In genomic region chr2:39373403-39373802, GRCh38 we compare ENCODE assay signal across 39 cellular contexts.
"Had no signal": no experiment of that assay in that cellular context is flagged by ENCODE, and none has a peak within 500 bp of the region (broad histone marks: within the 10 kb centered on the region; RNA-seq: fewer than 3 reads in every experiment).

No MANE protein-coding gene starts in this region.

- DNase-seq: activated effector memory CD4-positive, alpha-beta T cell treated with anti-CD3 and anti-CD28 coated beads, Interleukin-2, amount 50 U/mL, for 16 hours; activated effector memory CD4-positive, alpha-beta T cell treated with Interleukin-2 at 50 U/mL for 16 hours; activated gamma-delta T cell; activated gamma-delta T cell treated with Interleukin-2 at 50 U/mL for 16 hours; activated naive CD4-positive, alpha-beta T cell; activated naive CD4-positive, alpha-beta T cell treated with anti-CD3 and anti-CD28 coated beads for 36 hours; activated naive CD4-positive, alpha-beta T cell treated with anti-CD3 and anti-CD28 coated beads, Interleukin-2, amount 10 ng/mL, durations not matched to agents 7 days and 5 days; activated naive CD4-positive, alpha-beta T cell treated with anti-CD3 and anti-CD28 coated beads, Interleukin-2, amount 50 U/mL, for 16 hours; activated naive CD4-positive, alpha-beta T cell treated with Interleukin-2 at 50 U/mL for 16 hours; activated naive CD8-positive, alpha-beta T cell treated with anti-CD3 and anti-CD28 coated beads for 36 hours; activated naive CD8-positive, alpha-beta T cell treated with anti-CD3 and anti-CD28 coated beads, Interleukin-2, amount 10 ng/mL, durations not matched to agents 7 days and 5 days; activated naive CD8-positive, alpha-beta T cell treated with anti-CD3 and anti-CD28 coated beads, Interleukin-2, amount 50 U/mL, for 24 hours; activated T-cell treated with anti-CD3 and anti-CD28 coated beads, Interleukin-2, amount 50 U/mL, for 1 hour; activated T-cell treated with anti-CD3 and anti-CD28 coated beads, Interleukin-2, amount 50 U/mL, for 24 hours; activated T-cell treated with anti-CD3 and anti-CD28 coated beads, Interleukin-2, amount 50 U/mL, for 4 hours; activated T-cell treated with anti-CD3 and anti-CD28 coated beads, Interleukin-2, amount 50 U/mL, for 48 hours; activated T-cell treated with anti-CD3 and anti-CD28 coated beads, Interleukin-2, amount 50 U/mL, for 72 hours; adrenal gland; amniotic stem cell; amygdala; anterior cingulate cortex; aorta; body of pancreas; brain microvascular endothelial cell; caudate nucleus; central memory CD4-positive, alpha-beta T cell; cerebellar nuclear complex had no signal

- FAIRE-seq: astrocyte, bronchial epithelial cell had no signal

- H3K9me3 Mint-ChIP-seq: activated naive CD4-positive, alpha-beta T cell treated with anti-CD3 and anti-CD28 coated beads, Interleukin-2, amount 50 U/mL, for 24 hours had no signal

- H3K27me3 ChIP-seq: adrenal gland, ascending aorta, body of pancreas, brain microvascular endothelial cell, cardiac muscle cell had no signal

- H3K4me3 ChIP-seq: adrenal gland, ascending aorta, body of pancreas, cardiac muscle cell had no signal

- H3K27ac Mint-ChIP-seq: activated naive CD4-positive, alpha-beta T cell treated with anti-CD3 and anti-CD28 coated beads for 36 hours; activated naive CD4-positive, alpha-beta T cell treated with anti-CD3 and anti-CD28 coated beads, Interleukin-2, amount 10 ng/mL, durations not matched to agents 7 days and 5 days; activated naive CD4-positive, alpha-beta T cell treated with anti-CD3 and anti-CD28 coated beads, Interleukin-2, amount 50 U/mL, for 24 hours; activated naive CD4-positive, alpha-beta T cell treated with anti-CD3 and anti-CD28 coated beads, Interleukin-2, amount 50 U/mL, for 72 hours; activated naive CD8-positive, alpha-beta T cell; activated naive CD8-positive, alpha-beta T cell treated with anti-CD3 and anti-CD28 coated beads for 36 hours; activated naive CD8-positive, alpha-beta T cell treated with anti-CD3 and anti-CD28 coated beads, Interleukin-2, amount 10 ng/mL, durations not matched to agents 7 days and 5 days; activated naive CD8-positive, alpha-beta T cell treated with anti-CD3 and anti-CD28 coated beads, Interleukin-2, amount 50 U/mL, for 24 hours; activated T-cell treated with anti-CD3 and anti-CD28 coated beads, Interleukin-2, amount 50 U/mL, for 24 hours; activated T-cell treated with anti-CD3 and anti-CD28 coated beads, Interleukin-2, amount 50 U/mL, for 72 hours; activated T-helper 1 cell treated with anti-CD3 and anti-CD28 coated beads, Interleukin-12 subunit alpha, Interleukin-12 subunit beta, Interleukin-2, Interleukin-4 antibody, amounts not matched to agents 30 ng/mL and 10 ng/mL and 1 ng/mL, durations not matched to agents 14 hours and 24 hours and 36 hours; activated T-helper 17 cell treated with anti-CD3 and anti-CD28 coated beads, Interleukin-2, amount 50 U/mL, for 72 hours; activated T-helper 2 cell treated with anti-CD3 and anti-CD28 coated beads, Interferon-gamma antibody, Interleukin-2, Interleukin-4, amounts not matched to agents 10 μg/mL and 5 μg/mL and 100 μg/mL, durations not matched to agents 14 hours and 24 hours and 36 hours; brain had no signal

- ATAC-seq: activated naive CD4-positive, alpha-beta T cell treated with anti-CD3 and anti-CD28 coated beads, Interleukin-2, amount 50 U/mL, for 72 hours; activated naive CD8-positive, alpha-beta T cell treated with anti-CD3 and anti-CD28 coated beads, Interleukin-2, amount 50 U/mL, for 24 hours; activated T-cell treated with anti-CD3 and anti-CD28 coated beads, Interleukin-2, amount 50 U/mL, for 4 hours; activated T-cell treated with anti-CD3 and anti-CD28 coated beads, Interleukin-2, amount 50 U/mL, for 72 hours; activated T-helper 17 cell treated with anti-CD3 and anti-CD28 coated beads, Interleukin-2, amount 50 U/mL, for 72 hours; body of pancreas had no signal

- H3K4me1 ChIP-seq: body of pancreas had no signal

- H3K4me3 Mint-ChIP-seq: activated naive CD4-positive, alpha-beta T cell treated with anti-CD3 and anti-CD28 coated beads for 36 hours; activated naive CD4-positive, alpha-beta T cell treated with anti-CD3 and anti-CD28 coated beads, Interleukin-2, amount 10 ng/mL, durations not matched to agents 7 days and 5 days; activated naive CD4-positive, alpha-beta T cell treated with anti-CD3 and anti-CD28 coated beads, Interleukin-2, amount 50 U/mL, for 24 hours; activated naive CD8-positive, alpha-beta T cell; activated naive CD8-positive, alpha-beta T cell treated with anti-CD3 and anti-CD28 coated beads for 36 hours; activated naive CD8-positive, alpha-beta T cell treated with anti-CD3 and anti-CD28 coated beads, Interleukin-2, amount 10 ng/mL, durations not matched to agents 7 days and 5 days; activated naive CD8-positive, alpha-beta T cell treated with anti-CD3 and anti-CD28 coated beads, Interleukin-2, amount 50 U/mL, for 24 hours; activated T-cell treated with anti-CD3 and anti-CD28 coated beads, Interleukin-2, amount 50 U/mL, for 24 hours; activated T-cell treated with anti-CD3 and anti-CD28 coated beads, Interleukin-2, amount 50 U/mL, for 4 hours; activated T-cell treated with anti-CD3 and anti-CD28 coated beads, Interleukin-2, amount 50 U/mL, for 72 hours; activated T-helper 1 cell treated with anti-CD3 and anti-CD28 coated beads, Interleukin-12 subunit alpha, Interleukin-12 subunit beta, Interleukin-2, Interleukin-4 antibody, amounts not matched to agents 30 ng/mL and 10 ng/mL and 1 ng/mL, durations not matched to agents 14 hours and 24 hours and 36 hours; activated T-helper 17 cell treated with anti-CD3 and anti-CD28 coated beads, Interleukin-2, amount 50 U/mL, for 72 hours; brain; central memory CD8-positive, alpha-beta T cell had no signal

- H3K36me3 ChIP-seq: adrenal gland had no signal

- H3K9me3 ChIP-seq: ascending aorta, body of pancreas had no signal

- H3K27ac ChIP-seq: adrenal gland, ascending aorta, body of pancreas, brain microvascular endothelial cell, cardiac muscle cell had no signal

- H3K27me3 Mint-ChIP-seq: activated naive CD4-positive, alpha-beta T cell treated with anti-CD3 and anti-CD28 coated beads, Interleukin-2, amount 10 ng/mL, durations not matched to agents 7 days and 5 days; activated naive CD4-positive, alpha-beta T cell treated with anti-CD3 and anti-CD28 coated beads, Interleukin-2, amount 50 U/mL, for 24 hours; activated naive CD8-positive, alpha-beta T cell; activated naive CD8-positive, alpha-beta T cell treated with anti-CD3 and anti-CD28 coated beads for 36 hours; activated naive CD8-positive, alpha-beta T cell treated with anti-CD3 and anti-CD28 coated beads, Interleukin-2, amount 10 ng/mL, durations not matched to agents 7 days and 5 days; activated naive CD8-positive, alpha-beta T cell treated with anti-CD3 and anti-CD28 coated beads, Interleukin-2, amount 50 U/mL, for 24 hours; activated T-cell treated with anti-CD3 and anti-CD28 coated beads, Interleukin-2, amount 50 U/mL, for 24 hours; activated T-helper 17 cell treated with anti-CD3 and anti-CD28 coated beads, Interleukin-2, amount 50 U/mL, for 72 hours; brain; central memory CD8-positive, alpha-beta T cell had no signal
